Comparison of ENCODE assay signal across 13 cellular contexts in the genomic region with DNA sequence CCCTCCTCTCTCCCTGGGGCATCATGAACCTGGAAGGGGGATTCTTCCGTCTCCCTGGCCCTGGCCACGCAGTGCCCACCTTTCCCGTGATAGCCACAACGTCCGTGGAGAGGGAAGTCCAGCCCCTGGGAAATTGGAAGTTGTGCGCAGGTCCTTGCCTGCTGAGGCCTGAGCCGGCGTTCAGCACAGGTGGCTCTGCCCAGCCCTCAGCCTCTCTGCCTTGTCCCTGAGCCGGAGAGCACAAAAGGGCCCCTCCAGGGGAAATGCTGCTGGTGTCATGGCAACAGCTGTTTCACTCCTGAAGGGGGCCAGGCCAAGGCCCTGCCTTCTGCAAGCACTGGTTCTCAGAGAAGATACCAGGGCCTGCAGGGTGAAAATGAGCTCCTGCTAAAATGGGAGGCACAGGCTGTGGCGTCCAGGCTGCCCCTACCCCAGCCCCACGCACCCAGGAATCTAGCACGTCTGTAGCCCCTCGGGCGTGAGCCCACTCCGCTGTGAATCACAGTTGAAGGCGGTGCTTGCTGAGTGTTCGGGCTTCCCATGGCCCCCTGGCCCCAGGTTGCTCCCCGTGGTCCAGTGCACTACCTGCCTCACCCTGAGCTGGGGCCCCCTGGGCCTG.
A peak's percentile ranks its signal among the peaks of the same experiment; 100 is the strongest.
DNase-seq lines count a peak whose midpoint lies in the region; ATAC-seq, FAIRE-seq and TF ChIP-seq lines count a peak whose summit lies in the region.
"Had no signal": no experiment of that assay in that cellular context is flagged by ENCODE, and none has a peak within 500 bp of the region (broad histone marks: within the 10 kb centered on the region; RNA-seq: fewer than 3 reads in every experiment).

No MANE protein-coding gene starts in this region.

- intact Hi-C loops in GM12878 (cut with micrococcal nuclease; ENCODE audit: unreplicated experiment) = loop anchor here (5.0 kb wide), 1 partner anchor 186 kb away; no protein-coding TSS in a partner anchor
- intact Hi-C loops in posterior vena cava (cut with DNase I) = loop anchor here in 1 of 2 donors (10.0 kb wide), 1 partner anchor 352 kb away; no protein-coding TSS in a partner anchor
- intact Hi-C loops in OCI-LY7 (cut with micrococcal nuclease; ENCODE audit: unreplicated experiment) = loop anchor here (10.0 kb wide), 1 partner anchor 188 kb away; no protein-coding TSS in a partner anchor

- TF ChIP-seq CTCF in GM12878 (IDR thresholded peaks at IDR 0.05 in 2 of 3, conservative IDR thresholded peaks at IDR 0.05 in 1 of 3; ENCODE audit: control insufficient read depth in 2 of 3, extremely low read depth in 1 of 3, insufficient read depth in 1 of 3, low read depth in 3 of 3, low read length in 3 of 3) = no peak
- no peak for TF ChIP-seq CTCF in OCI-LY7 (conservative IDR thresholded peaks at IDR 0.05; ENCODE audit: low read length)

- no peak for TF ChIP-seq RAD21 in GM12878 (IDR thresholded peaks at IDR 0.05; ENCODE audit: insufficient read depth, low read depth, low read length)

- CTCF ChIA-PET in GM12878 (lab: Yijun Ruan, JAX) = interaction anchor here (0.6 to 5.8 kb wide), 11 partner anchors 10 to 350 kb away, joined by 3 to 198 read pairs (median 13); no protein-coding TSS in a partner anchor
- CTCF ChIA-PET in OCI-LY7 (lab: Charles Lee; ENCODE audit: unreplicated experiment) = interaction anchor here (0.9 kb wide), 1 partner anchor 68 kb away, joined by 4 read pairs; no protein-coding TSS in a partner anchor

- no peak for DNase-seq in GM12878 (ENCODE audit: low read depth, low spot score)
- peak; percentile 68 for DNase-seq in posterior vena cava (ENCODE audit: low spot score)
- no peak for DNase-seq in OCI-LY7 (ENCODE audit: low spot score)
- no peak for DNase-seq in middle frontal gyrus (ENCODE audit: extremely low spot score, low spot score)
- no peak for DNase-seq in NCI-H2029 (lab: John Stamatoyannopoulos, UW)
- DNase-seq in ACHN = no peak
- DNase-seq: activated naive CD8-positive, alpha-beta T cell treated with anti-CD3 and anti-CD28 coated beads, Interleukin-2, amount 10 ng/mL, durations not matched to agents 7 days and 5 days; CD8-positive, alpha-beta T cell; NCI-H2081 had no signal

- ATAC-seq in GM18511 (IDR thresholded peaks at IDR 0.05; ENCODE audit: unreplicated experiment) (peak; percentile 37), HG02571 (IDR thresholded peaks at IDR 0.05; ENCODE audit: unreplicated experiment) (peak; percentile 41), GM12878 (peak; percentile 59)
- ATAC-seq: CD8-positive, alpha-beta T cell; HCT116 had no signal

- SMC1A ChIA-PET in GM12878 (lab: Charles Lee; ENCODE audit: uncharacterized antibody, unreplicated experiment) = interaction anchor here (0.6 to 6.4 kb wide), 14 partner anchors 10 to 352 kb away, joined by 3 to 86 read pairs (median 6); no protein-coding TSS in a partner anchor

- BruUV-seq in GM12878 (replicated peaks; lab: Mats Ljungman, UMichigan) (no TSS peak), OCI-LY7 (replicated peaks; lab: Mats Ljungman, UMichigan) (no TSS peak)

- no peaks in the 10 kb centered on the region for H3K9me2 ChIP-seq in OCI-LY7 (ENCODE audit: insufficient read depth, low read length)

- WGBS in GM12878 (ENCODE audit: insufficient coverage, insufficient replicate concordance, low lambda C conversion rate, missing lambda C conversion rate) = 88% methylated on average over 18 of the region's 18 CpGs

- H4K20me1 ChIP-seq in GM12878 (ENCODE audit: control insufficient read depth, insufficient read depth) (no peaks in the 10 kb centered on the region), OCI-LY7 (ENCODE audit: insufficient read depth, low read length) (no peaks in the 10 kb centered on the region)

- peak overlapping the region; percentile 28; the same call in 1 of the 2 replicates for H3K27ac ChIP-seq in GM12878 (ENCODE audit: control insufficient read depth, insufficient read depth)
- H3K27ac ChIP-seq in OCI-LY7 (ENCODE audit: low read depth, low read length, poor library complexity, severe bottlenecking) = no peak overlapping the region

- peak overlapping the region; percentile 95 for H3K4me2 ChIP-seq in GM12878 (ENCODE audit: control insufficient read depth, insufficient read depth)
- no peak overlapping the region for H3K4me2 ChIP-seq in OCI-LY7 (ENCODE audit: low read length)

- RAD21 ChIA-PET in GM12878 (lab: Charles Lee; ENCODE audit: unreplicated experiment) = interaction anchor here (1.3 to 4.5 kb wide), 8 partner anchors 8 to 352 kb away, joined by 3 to 101 read pairs (median 10); no protein-coding TSS in a partner anchor

- no peak overlapping the region for H3K4me3 ChIP-seq in GM12878
- H3K4me3 ChIP-seq in OCI-LY7 (ENCODE audit: low read depth, low read length, poor library complexity, severe bottlenecking) = no peak overlapping the region

- POLR2A ChIA-PET in GM12878 (lab: Charles Lee) = interaction anchor here (0.5 to 3.8 kb wide), 4 partner anchors 10 to 232 kb away, joined by 3 to 16 read pairs (median 6); no protein-coding TSS in a partner anchor
- POLR2A ChIA-PET in OCI-LY7 (lab: Charles Lee) = no interaction called here

- no peak for TF ChIP-seq EP300 in GM12878 (IDR thresholded peaks at IDR 0.05; ENCODE audit: borderline replicate concordance in 1 of 2, control insufficient read depth in 1 of 2, low read depth in 2 of 2, low read length in 2 of 2)

- FAIRE-seq in GM12878 (lab: Jason Lieb, UNC) = no peak
- FAIRE-seq: GM19239 had no signal

- no peaks in the 10 kb centered on the region for H3K27me3 ChIP-seq in GM12878 (replicated peaks in 1 of 2; ENCODE audit: control insufficient read depth in 2 of 2, insufficient read depth in 2 of 2, low read length in 1 of 2)

- no peak overlapping the region for H2AFZ ChIP-seq in GM12878 (ENCODE audit: control insufficient read depth, low read depth, low read length)
- no peak overlapping the region for H2AFZ ChIP-seq in OCI-LY7 (ENCODE audit: low read length)

- in situ Hi-C loops in GM12878 (cut with MboI) (loop anchor here (10.0 kb wide), 1 partner anchor 722 kb away; a partner anchor contains a TSS), ACHN (cut with HindIII; ENCODE audit: low pct_ligation_motif_present, low pct_unique_long_range_greater_than_20kb, low sequenced_read_pairs) (no loop called here)

- H3K36me3 ChIP-seq in GM12878 (ENCODE audit: control insufficient read depth in 2 of 2, insufficient read depth in 2 of 2, low read length in 1 of 2) = no peaks in the 10 kb centered on the region
- no peaks in the 10 kb centered on the region for H3K36me3 ChIP-seq in OCI-LY7 (ENCODE audit: insufficient read depth, low read length)

- no peaks in the 10 kb centered on the region; the same call in 1 of the 2 replicates for H3K79me2 ChIP-seq in GM12878 (ENCODE audit: control insufficient read depth, insufficient read depth, low read length)
- no peaks in the 10 kb centered on the region for H3K79me2 ChIP-seq in OCI-LY7 (ENCODE audit: insufficient read depth, low read depth, low read length)

- H3K9ac ChIP-seq in GM12878 (ENCODE audit: control insufficient read depth, insufficient read depth, low read length) = no peak overlapping the region

- TF ChIP-seq POLR2A in GM12878 (IDR thresholded peaks at IDR 0.05; ENCODE audit: low read depth, low read length) = no peak

- H3K9me3 ChIP-seq in GM12878 (replicated peaks; ENCODE audit: control insufficient read depth, insufficient read depth, low read length) = no peaks in the 10 kb centered on the region; the same call in 2 of the 3 replicates
- H3K9me3 ChIP-seq in OCI-LY7 (ENCODE audit: low read length) = no peaks in the 10 kb centered on the region

- peaks cover 46% of the 10 kb centered on the region for H3K4me1 ChIP-seq in GM12878 (ENCODE audit: control insufficient read depth, insufficient read depth, low read length)
- peaks cover 10% of the 10 kb centered on the region for H3K4me1 ChIP-seq in OCI-LY7 (ENCODE audit: insufficient read depth, low read length, poor library complexity, severe bottlenecking)

TF ChIP-seq in GM12878, 131 proteins besides CTCF, POLR2A, EP300 and RAD21 (continues in another document):
- TF ChIP-seq SPI1 (IDR thresholded peaks at IDR 0.05; ENCODE audit: borderline replicate concordance, insufficient read depth, low read depth, low read length) (no peak), RB1 (IDR thresholded peaks at IDR 0.05; ENCODE audit: borderline replicate concordance) (no peak), SIN3A (IDR thresholded peaks at IDR 0.05; ENCODE audit: low read depth, low read length) (no peak), BMI1 (IDR thresholded peaks at IDR 0.05; ENCODE audit: borderline replicate concordance) (peak; percentile 62), PAX8 (IDR thresholded peaks at IDR 0.05) (no peak), ASH2L (IDR thresholded peaks at IDR 0.05; ENCODE audit: borderline replicate concordance, low read depth) (no peak), ETV6 (conservative IDR thresholded peaks at IDR 0.05 in 1 of 2, IDR thresholded peaks at IDR 0.05 in 1 of 2; ENCODE audit: borderline replicate concordance in 1 of 2, low read depth in 1 of 2) (0 out of 4 replicates have a peak, but pooled peaks of 1 of the 2 experiments have one; percentile 18), IKZF1 (conservative IDR thresholded peaks at IDR 0.05) (0 out of 2 replicates have a peak, but pooled peaks have one; percentile 18)
